Comparison of ENCODE assay signal across 10 cellular contexts in genomic region chr12:52806169-52806811, GRCh38. TPM values are rescaled to one million over a fixed set of nuclear protein-coding genes. Genes with fewer than 3 reads are reported as not detected.
"Had no signal": no experiment of that assay in that cellular context is flagged by ENCODE, and none has a peak within 500 bp of the region (broad histone marks: within the 10 kb centered on the region; RNA-seq: fewer than 3 reads in every experiment).

No MANE protein-coding gene starts in this region.

- H3K36me3 Mint-ChIP-seq: IgD-negative memory B cell had no signal

- H3K4me3 ChIP-seq: HAP-1 had no signal

- DNase-seq: GOT3, H7, HFFc6 had no signal

- H3K9me3 ChIP-seq: HAP-1 had no signal

- FAIRE-seq: HepG2 had no signal

- H3K4me3 Mint-ChIP-seq: HFFc6 had no signal

- H3K27ac Mint-ChIP-seq: HFFc6, IgD-negative memory B cell had no signal

- H3K9me3 Mint-ChIP-seq: HFFc6, IgD-negative memory B cell had no signal

- ATAC-seq: HCT116, HepG2 had no signal

- H3K27ac ChIP-seq: HL-60 had no signal

- H3K36me3 ChIP-seq: HAP-1 had no signal

RNA-seq across cellular contexts. Expression of gene KRT4, which starts 7.6 kb away (rescaled TPM):
- total RNA-seq: H4, H7, HepG2, HT1080 had no signal
- polyA plus RNA-seq: HepG2, IgD-negative memory B cell had no signal

RNA-seq across cellular contexts. Expression of gene KRT3, which starts 10.4 kb away (rescaled TPM):
- total RNA-seq: H4, H7, HepG2, HFFc6 had no signal
- polyA plus RNA-seq: HepG2, IgD-negative memory B cell had no signal

RNA-seq across cellular contexts. Expression of gene KRT79, which starts 27.8 kb away (rescaled TPM):
- total RNA-seq: H4, H7, HepG2, HFFc6 had no signal
- polyA plus RNA-seq: IgD-negative memory B cell had no signal

RNA-seq across cellular contexts. Expression of gene KRT76, which starts 29.1 kb away (rescaled TPM):
- total RNA-seq: H4, H7, HepG2, HFFc6, HT1080 had no signal
- polyA plus RNA-seq: HepG2, IgD-negative memory B cell had no signal

RNA-seq across cellular contexts. Expression of gene KRT78, which starts 42.5 kb away (rescaled TPM):
- total RNA-seq: H4, H7, HepG2, HT1080 had no signal
- polyA plus RNA-seq: HepG2, IgD-negative memory B cell had no signal
